18 cellular contexts compared by ENCODE assay signal in the genomic region with DNA sequence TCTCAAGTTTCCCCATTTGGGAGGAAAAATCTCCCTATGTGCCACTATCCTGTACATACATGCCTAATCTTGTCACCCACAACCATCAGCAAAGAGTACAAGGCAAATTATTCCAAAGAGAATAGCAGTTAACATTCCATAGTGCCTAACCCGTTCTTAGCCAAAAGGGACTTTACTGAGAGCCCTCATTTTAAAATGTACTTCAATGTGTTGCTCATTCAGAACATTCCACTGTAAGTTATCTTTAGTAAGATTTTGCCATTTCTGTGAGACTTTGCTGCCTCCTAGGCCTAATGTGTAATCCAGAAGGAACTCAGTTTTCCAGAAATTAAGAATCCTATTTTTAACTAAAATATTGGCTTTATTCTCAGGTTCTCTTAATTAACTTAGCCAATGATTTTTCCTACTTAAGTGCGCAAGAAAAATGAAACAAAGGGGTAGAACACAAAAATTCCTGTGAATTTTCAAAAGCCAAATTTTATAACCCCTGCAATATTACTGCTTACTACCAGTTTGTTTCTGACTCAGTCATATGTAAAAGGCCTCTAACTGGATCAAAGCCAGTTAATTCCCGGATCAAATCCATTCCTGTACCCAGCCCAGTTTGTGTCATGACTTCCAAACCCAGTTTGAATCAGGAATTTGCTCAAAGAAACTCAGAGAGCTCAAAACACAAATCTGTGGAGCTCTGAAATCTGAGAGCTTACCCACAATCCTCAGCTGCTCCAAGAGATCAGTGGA. TPM values are rescaled to one million over a fixed set of nuclear protein-coding genes. Genes with fewer than 3 reads are reported as not detected.
DNase-seq lines count a peak whose midpoint lies in the region; ATAC-seq, FAIRE-seq and TF ChIP-seq lines count a peak whose summit lies in the region.
"Had no signal": no experiment of that assay in that cellular context is flagged by ENCODE, and none has a peak within 500 bp of the region (broad histone marks: within the 10 kb centered on the region; RNA-seq: fewer than 3 reads in every experiment).

No MANE protein-coding gene starts in this region.

- CTCF ChIA-PET in activated naive CD4-positive, alpha-beta T cell treated with anti-CD3 and anti-CD28 coated beads for 36 hours (lab: Charles Lee): interaction anchor here (2.0 kb wide), 1 partner anchor 11 kb away, joined by 17 read pairs; no protein-coding TSS in a partner anchor

- H3K36me3 Mint-ChIP-seq in activated naive CD4-positive, alpha-beta T cell treated with anti-CD3 and anti-CD28 coated beads for 36 hours (ENCODE audit: low read depth): peaks cover 7% of the 10 kb centered on the region
- H3K36me3 Mint-ChIP-seq in activated naive CD8-positive, alpha-beta T cell treated with anti-CD3 and anti-CD28 coated beads, Interleukin-2, amount 10 ng/mL, durations not matched to agents 7 days and 5 days: peaks cover 10% of the 10 kb centered on the region

- no peak for ATAC-seq in activated naive CD8-positive, alpha-beta T cell treated with anti-CD3 and anti-CD28 coated beads, Interleukin-2, amount 10 ng/mL, durations not matched to agents 7 days and 5 days (ENCODE audit: low read depth)

- TF ChIP-seq CTCF in vagina (IDR thresholded peaks at IDR 0.05) (no peak), BE2C (IDR thresholded peaks at IDR 0.05; ENCODE audit: low read depth, low read length) (no peak), right atrium auricular region (IDR thresholded peaks at IDR 0.05) (no peak)

- TF ChIP-seq POLR2A in vagina (IDR thresholded peaks at IDR 0.05): no peak
- TF ChIP-seq POLR2A in H54 (IDR thresholded peaks at IDR 0.05; ENCODE audit: low read depth, low read length): no peak

- H3K27me3 ChIP-seq in vagina (no peaks in the 10 kb centered on the region), BE2C (no peaks in the 10 kb centered on the region), right atrium auricular region (no peaks in the 10 kb centered on the region)

- no peaks in the 10 kb centered on the region for H3K27me3 Mint-ChIP-seq in activated naive CD4-positive, alpha-beta T cell treated with anti-CD3 and anti-CD28 coated beads for 36 hours (ENCODE audit: low read depth)
- H3K27me3 Mint-ChIP-seq in activated naive CD8-positive, alpha-beta T cell treated with anti-CD3 and anti-CD28 coated beads, Interleukin-2, amount 10 ng/mL, durations not matched to agents 7 days and 5 days: peaks cover 5% of the 10 kb centered on the region

- H3K36me3 ChIP-seq in vagina (no peaks in the 10 kb centered on the region), BE2C (no peaks in the 10 kb centered on the region), right atrium auricular region (no peaks in the 10 kb centered on the region)

- H3K4me3 Mint-ChIP-seq in activated naive CD4-positive, alpha-beta T cell treated with anti-CD3 and anti-CD28 coated beads for 36 hours: peak overlapping the region; percentile 47
- peak overlapping the region; percentile 64 for H3K4me3 Mint-ChIP-seq in activated naive CD8-positive, alpha-beta T cell treated with anti-CD3 and anti-CD28 coated beads, Interleukin-2, amount 10 ng/mL, durations not matched to agents 7 days and 5 days

- no peak overlapping the region for H3K4me3 ChIP-seq in vagina
- H3K4me3 ChIP-seq in BE2C (ENCODE audit: low read depth, low read length): no peak overlapping the region
- H3K4me3 ChIP-seq in right atrium auricular region: no peak overlapping the region

- peaks cover 5% of the 10 kb centered on the region for H3K9me3 Mint-ChIP-seq in activated naive CD4-positive, alpha-beta T cell treated with anti-CD3 and anti-CD28 coated beads for 36 hours
- peaks cover 6% of the 10 kb centered on the region for H3K9me3 Mint-ChIP-seq in activated naive CD8-positive, alpha-beta T cell treated with anti-CD3 and anti-CD28 coated beads, Interleukin-2, amount 10 ng/mL, durations not matched to agents 7 days and 5 days

- H3K4me1 ChIP-seq in vagina (peaks cover 9% of the 10 kb centered on the region), BE2C (no peaks in the 10 kb centered on the region), right atrium auricular region (no peaks in the 10 kb centered on the region)

- FAIRE-seq in H54 (lab: Jason Lieb, UNC): no peak
- FAIRE-seq: HTR-8/SVneo, islet of Langerhans, urothelium cell line had no signal

- H3K4me1 Mint-ChIP-seq in activated naive CD4-positive, alpha-beta T cell treated with anti-CD3 and anti-CD28 coated beads for 36 hours (ENCODE audit: low read depth): peaks cover 4% of the 10 kb centered on the region
- H3K4me1 Mint-ChIP-seq in activated naive CD8-positive, alpha-beta T cell treated with anti-CD3 and anti-CD28 coated beads, Interleukin-2, amount 10 ng/mL, durations not matched to agents 7 days and 5 days: peaks cover 6% of the 10 kb centered on the region

- no peaks in the 10 kb centered on the region for H3K9me3 ChIP-seq in vagina
- H3K9me3 ChIP-seq in BE2C: no peaks in the 10 kb centered on the region
- H3K9me3 ChIP-seq in right atrium auricular region: no peaks in the 10 kb centered on the region

- POLR2A ChIA-PET in activated naive CD8-positive, alpha-beta T cell treated with anti-CD3 and anti-CD28 coated beads, Interleukin-2, amount 10 ng/mL, durations not matched to agents 7 days and 5 days (lab: Charles Lee): no interaction called here

- intact Hi-C loops in activated naive CD4-positive, alpha-beta T cell treated with anti-CD3 and anti-CD28 coated beads for 36 hours (cut with micrococcal nuclease): no loop called here
- intact Hi-C loops in vagina (cut with DNase I): no loop called here

- DNase-seq in activated naive CD4-positive, alpha-beta T cell treated with anti-CD3 and anti-CD28 coated beads for 36 hours: no peak
- no peak for DNase-seq in activated naive CD4-positive, alpha-beta T cell treated with anti-CD3 and anti-CD28 coated beads, Interleukin-2, amount 50 U/mL, for 16 hours
- DNase-seq in activated naive CD8-positive, alpha-beta T cell treated with anti-CD3 and anti-CD28 coated beads, Interleukin-2, amount 10 ng/mL, durations not matched to agents 7 days and 5 days: no peak
- DNase-seq in fibroblast of gingiva (ENCODE audit: low read depth): peak; percentile 18
- DNase-seq in vagina (ENCODE audit: extremely low spot score in 2 of 2): no peak
- DNase-seq in BE2C: no peak
- no peak for DNase-seq in H54 (ENCODE audit: insufficient read length, low spot score)
- DNase-seq in right atrium auricular region (ENCODE audit: low spot score): no peak
- DNase-seq: activated gamma-delta T cell treated with Interleukin-2 at 50 U/mL for 16 hours; dermis blood vessel endothelial cell; DND-41; erythroblast; NCI-H1436 treated with DMSO at 0.1 percent for 48 hours; NCI-H2227 treated with DMSO at 0.1 percent for 48 hours; stimulated activated naive CD4-positive, alpha-beta T cell had no signal

- no peak overlapping the region for H3K27ac Mint-ChIP-seq in activated naive CD4-positive, alpha-beta T cell treated with anti-CD3 and anti-CD28 coated beads for 36 hours
- H3K27ac Mint-ChIP-seq in activated naive CD8-positive, alpha-beta T cell treated with anti-CD3 and anti-CD28 coated beads, Interleukin-2, amount 10 ng/mL, durations not matched to agents 7 days and 5 days: peak overlapping the region; percentile 71

- H3K27ac ChIP-seq in vagina: peak overlapping the region; percentile 46
- H3K27ac ChIP-seq in right atrium auricular region: no peak overlapping the region

RNA-seq across cellular contexts. Expression of a gene that starts 11.4 kb away (rescaled TPM):
- total RNA-seq in activated naive CD4-positive, alpha-beta T cell treated with anti-CD3 and anti-CD28 coated beads for 36 hours: 10 to 100 TPM; 45.5 TPM
- 10 to 100 TPM; 53.6 to 53.7 TPM for total RNA-seq in activated naive CD8-positive, alpha-beta T cell treated with anti-CD3 and anti-CD28 coated beads, Interleukin-2, amount 10 ng/mL, durations not matched to agents 7 days and 5 days
- total RNA-seq in vagina (73.7 TPM), right atrium auricular region (10 to 100 TPM; 76.6 to 81.2 TPM)
- polyA plus RNA-seq in BE2C (2012; ENCODE audit: insufficient read depth, insufficient read length, low read depth): 502 TPM

RNA-seq across cellular contexts. Expression of a gene that starts 17.4 kb away (rescaled TPM):
- 10 to 100 TPM; 14.5 to 16.2 TPM for total RNA-seq in activated naive CD4-positive, alpha-beta T cell treated with anti-CD3 and anti-CD28 coated beads for 36 hours
- 10 to 100 TPM; 25.2 to 29.2 TPM for total RNA-seq in activated naive CD8-positive, alpha-beta T cell treated with anti-CD3 and anti-CD28 coated beads, Interleukin-2, amount 10 ng/mL, durations not matched to agents 7 days and 5 days
- total RNA-seq in vagina (14.7 TPM), right atrium auricular region (1 to 10 TPM; 4.5 to 4.9 TPM)
- polyA plus RNA-seq in BE2C (2012; ENCODE audit: insufficient read depth, insufficient read length, low read depth): 59.4 TPM

RNA-seq across cellular contexts. Expression of a gene that starts 19.6 kb away (rescaled TPM):
- total RNA-seq in activated naive CD4-positive, alpha-beta T cell treated with anti-CD3 and anti-CD28 coated beads for 36 hours: 100 to 1,000 TPM; 206 TPM
- 100 to 1,000 TPM; 289 to 327 TPM for total RNA-seq in activated naive CD8-positive, alpha-beta T cell treated with anti-CD3 and anti-CD28 coated beads, Interleukin-2, amount 10 ng/mL, durations not matched to agents 7 days and 5 days
- total RNA-seq in vagina (299 TPM), right atrium auricular region (100 to 1,000 TPM; 179 to 277 TPM)
- polyA plus RNA-seq in BE2C (2012; ENCODE audit: insufficient read depth, insufficient read length, low read depth): 1,564 TPM

RNA-seq across cellular contexts. Expression of a gene that starts 29.2 kb away (rescaled TPM):
- under 1 TPM; 0.17 to 0.25 TPM for total RNA-seq in activated naive CD4-positive, alpha-beta T cell treated with anti-CD3 and anti-CD28 coated beads for 36 hours
- total RNA-seq in activated naive CD8-positive, alpha-beta T cell treated with anti-CD3 and anti-CD28 coated beads, Interleukin-2, amount 10 ng/mL, durations not matched to agents 7 days and 5 days: 1 to 10 TPM; 6.2 to 7.7 TPM
- 4.4 TPM for total RNA-seq in vagina
- polyA plus RNA-seq in BE2C (2012; ENCODE audit: insufficient read depth, insufficient read length, low read depth): 3.7 TPM
- 1 to 10 TPM in 1 of 2 donors, under 1 TPM in 1; 0.93 to 2.3 TPM for total RNA-seq in right atrium auricular region

RNA-seq across cellular contexts. Expression of a gene that starts 38.0 kb away (rescaled TPM):
- total RNA-seq in activated naive CD4-positive, alpha-beta T cell treated with anti-CD3 and anti-CD28 coated beads for 36 hours: 100 to 1,000 TPM; 346 to 358 TPM
- total RNA-seq in activated naive CD8-positive, alpha-beta T cell treated with anti-CD3 and anti-CD28 coated beads, Interleukin-2, amount 10 ng/mL, durations not matched to agents 7 days and 5 days: 100 to 1,000 TPM; 266 to 284 TPM
- 295 TPM for total RNA-seq in vagina
- 1,294 TPM for polyA plus RNA-seq in BE2C (2012; ENCODE audit: insufficient read depth, insufficient read length, low read depth)
- 100 to 1,000 TPM; 375 to 422 TPM for total RNA-seq in right atrium auricular region
